ENCODE assay signal across 8 cellular contexts in genomic region chr19:1865172-1866010, GRCh38. TPM values are rescaled to one million over a fixed set of nuclear protein-coding genes. Genes with fewer than 3 reads are reported as not detected.
DNase-seq lines count a peak whose midpoint lies in the region; ATAC-seq and TF ChIP-seq lines count a peak whose summit lies in the region.

No MANE protein-coding gene starts in this region.

- peaks cover 0 to 4% of the 10 kb centered on the region in 2 donors for H3K36me3 Mint-ChIP-seq in activated T-cell treated with anti-CD3 and anti-CD28 coated beads, Interleukin-2, amount 50 U/mL, for 72 hours (ENCODE audit: insufficient read depth in 2 of 2)

- no peak for TF ChIP-seq RAD21 in liver (IDR thresholded peaks at IDR 0.05)

- H3K9me3 Mint-ChIP-seq in activated T-cell treated with anti-CD3 and anti-CD28 coated beads, Interleukin-2, amount 50 U/mL, for 72 hours: no peaks in the 10 kb centered on the region

- no peaks in the 10 kb centered on the region for H3K9me3 ChIP-seq in adipocyte (ENCODE audit: control insufficient read depth, low read length)
- no peaks in the 10 kb centered on the region for H3K9me3 ChIP-seq in liver (ENCODE audit: control insufficient read depth in 4 of 4, low read length in 3 of 4)
- no peaks in the 10 kb centered on the region for H3K9me3 ChIP-seq in thymus (ENCODE audit: control insufficient read depth)

- DNase-seq in activated T-cell treated with anti-CD3 and anti-CD28 coated beads, Interleukin-2, amount 50 U/mL, for 72 hours: no peak
- no peak for DNase-seq in activated T-cell treated with anti-CD3 and anti-CD28 coated beads for 4 hours
- DNase-seq in adipocyte (ENCODE audit: low read depth): no peak
- DNase-seq in NAMALWA (ENCODE audit: low spot score): no peak
- no peak for DNase-seq in T-helper 9 cell
- DNase-seq in activated gamma-delta T cell treated with Interleukin-2 at 50 U/mL for 16 hours: no peak

- H3K27me3 ChIP-seq in adipocyte (replicated peaks; ENCODE audit: control insufficient read depth, insufficient read depth, low read length): no peaks in the 10 kb centered on the region
- H3K27me3 ChIP-seq in liver (ENCODE audit: control insufficient read depth in 4 of 4, insufficient read depth in 4 of 4, low read length in 3 of 4): no peaks in the 10 kb centered on the region
- H3K27me3 ChIP-seq in thymus (ENCODE audit: control insufficient read depth, insufficient read depth): no peaks in the 10 kb centered on the region

- H3K9ac ChIP-seq in adipocyte (ENCODE audit: low read length): peak overlapping the region; percentile 89
- peak overlapping the region in 1 of 2 donors; percentile 81 for H3K9ac ChIP-seq in liver (ENCODE audit: low read depth in 1 of 2, low read length in 2 of 2)

- TF ChIP-seq CTCF in liver (IDR thresholded peaks at IDR 0.05; ENCODE audit: low read depth, low read length, missing input control): no peak

- H3K36me3 ChIP-seq in adipocyte (ENCODE audit: control insufficient read depth, insufficient read depth, low read length, severe bottlenecking) (no peaks in the 10 kb centered on the region), liver (ENCODE audit: control insufficient read depth in 4 of 4, insufficient read depth in 3 of 4, low read depth in 1 of 4, low read length in 3 of 4) (no peaks in the 10 kb centered on the region), thymus (ENCODE audit: control insufficient read depth, insufficient read depth) (peaks cover 6% of the 10 kb centered on the region)

- WGBS in liver: 90% methylated on average over 17 of the region's 17 CpGs
- 96% methylated on average over 17 of the region's 17 CpGs for WGBS in thymus

- H3K4me1 Mint-ChIP-seq in activated T-cell treated with anti-CD3 and anti-CD28 coated beads, Interleukin-2, amount 50 U/mL, for 72 hours (ENCODE audit: low read depth): peaks cover 21% of the 10 kb centered on the region

- peak overlapping the region; percentile 79 to 84 for H3K4me3 Mint-ChIP-seq in activated T-cell treated with anti-CD3 and anti-CD28 coated beads, Interleukin-2, amount 50 U/mL, for 72 hours

- H3K27ac Mint-ChIP-seq in activated T-cell treated with anti-CD3 and anti-CD28 coated beads, Interleukin-2, amount 50 U/mL, for 72 hours: peak overlapping the region; percentile 12

- H3K4me3 ChIP-seq in adipocyte (ENCODE audit: low read length) (peak overlapping the region; percentile 84), liver (ENCODE audit: low read depth in 1 of 3, low read length in 3 of 3) (peak overlapping the region in 1 of 3 donors; percentile 94), thymus (ENCODE audit: low read length) (peak overlapping the region; percentile 80)

- peak overlapping the region; percentile 83 to 96 for H3K27ac ChIP-seq in liver (ENCODE audit: low read depth in 1 of 2, low read length in 2 of 2)
- peak overlapping the region; percentile 80 for H3K27ac ChIP-seq in thymus (ENCODE audit: low read depth)

- no peaks in the 10 kb centered on the region for H3K27me3 Mint-ChIP-seq in activated T-cell treated with anti-CD3 and anti-CD28 coated beads, Interleukin-2, amount 50 U/mL, for 72 hours (ENCODE audit: low read depth)

- peaks cover 15% of the 10 kb centered on the region for H3K4me1 ChIP-seq in adipocyte (ENCODE audit: control insufficient read depth, insufficient read depth, low read length)
- peaks cover 18 to 43% (median 30%) of the 10 kb centered on the region in 4 donors for H3K4me1 ChIP-seq in liver (ENCODE audit: control insufficient read depth in 4 of 4, insufficient read depth in 4 of 4, low read length in 3 of 4)
- H3K4me1 ChIP-seq in thymus (ENCODE audit: control insufficient read depth, insufficient read depth, low read length): peaks cover 15% of the 10 kb centered on the region

- ATAC-seq in activated T-cell treated with anti-CD3 and anti-CD28 coated beads, Interleukin-2, amount 50 U/mL, for 72 hours (replicated peaks in 1 of 2): no peak

TF ChIP-seq in liver, 16 proteins besides CTCF, POLR2A, EP300 and RAD21:
- TF ChIP-seq, protein P1, sequence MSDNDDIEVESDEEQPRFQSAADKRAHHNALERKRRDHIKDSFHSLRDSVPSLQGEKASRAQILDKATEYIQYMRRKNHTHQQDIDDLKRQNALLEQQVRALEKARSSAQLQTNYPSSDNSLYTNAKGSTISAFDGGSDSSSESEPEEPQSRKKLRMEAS (IDR thresholded peaks at IDR 0.05): no peak
- no peak for TF ChIP-seq ATF3 (IDR thresholded peaks at IDR 0.05)
- TF ChIP-seq GABPA (IDR thresholded peaks at IDR 0.05 in 1 of 2, conservative IDR thresholded peaks at IDR 0.05 in 1 of 2): no peak
- no peak for TF ChIP-seq HNF4G (IDR thresholded peaks at IDR 0.05)
- TF ChIP-seq TAF1 (conservative IDR thresholded peaks at IDR 0.05): no peak
- no peak for TF ChIP-seq HNF4A (conservative IDR thresholded peaks at IDR 0.05)
- no peak for TF ChIP-seq JUND (IDR thresholded peaks at IDR 0.05)
- no peak for TF ChIP-seq YY1 (IDR thresholded peaks at IDR 0.05)
- no peak for TF ChIP-seq FOXA2 (IDR thresholded peaks at IDR 0.05)
- TF ChIP-seq EGR1 (IDR thresholded peaks at IDR 0.05; ENCODE audit: low read depth in 2 of 2): no peak
- no peak for TF ChIP-seq SP1 (IDR thresholded peaks at IDR 0.05)
- TF ChIP-seq RXRA (IDR thresholded peaks at IDR 0.05): no peak
- no peak for TF ChIP-seq ZBTB33 (IDR thresholded peaks at IDR 0.05)
- no peak for TF ChIP-seq NR2F2 (IDR thresholded peaks at IDR 0.05)
- no peak for TF ChIP-seq FOXA1 (IDR thresholded peaks at IDR 0.05)
- TF ChIP-seq, protein P2, sequence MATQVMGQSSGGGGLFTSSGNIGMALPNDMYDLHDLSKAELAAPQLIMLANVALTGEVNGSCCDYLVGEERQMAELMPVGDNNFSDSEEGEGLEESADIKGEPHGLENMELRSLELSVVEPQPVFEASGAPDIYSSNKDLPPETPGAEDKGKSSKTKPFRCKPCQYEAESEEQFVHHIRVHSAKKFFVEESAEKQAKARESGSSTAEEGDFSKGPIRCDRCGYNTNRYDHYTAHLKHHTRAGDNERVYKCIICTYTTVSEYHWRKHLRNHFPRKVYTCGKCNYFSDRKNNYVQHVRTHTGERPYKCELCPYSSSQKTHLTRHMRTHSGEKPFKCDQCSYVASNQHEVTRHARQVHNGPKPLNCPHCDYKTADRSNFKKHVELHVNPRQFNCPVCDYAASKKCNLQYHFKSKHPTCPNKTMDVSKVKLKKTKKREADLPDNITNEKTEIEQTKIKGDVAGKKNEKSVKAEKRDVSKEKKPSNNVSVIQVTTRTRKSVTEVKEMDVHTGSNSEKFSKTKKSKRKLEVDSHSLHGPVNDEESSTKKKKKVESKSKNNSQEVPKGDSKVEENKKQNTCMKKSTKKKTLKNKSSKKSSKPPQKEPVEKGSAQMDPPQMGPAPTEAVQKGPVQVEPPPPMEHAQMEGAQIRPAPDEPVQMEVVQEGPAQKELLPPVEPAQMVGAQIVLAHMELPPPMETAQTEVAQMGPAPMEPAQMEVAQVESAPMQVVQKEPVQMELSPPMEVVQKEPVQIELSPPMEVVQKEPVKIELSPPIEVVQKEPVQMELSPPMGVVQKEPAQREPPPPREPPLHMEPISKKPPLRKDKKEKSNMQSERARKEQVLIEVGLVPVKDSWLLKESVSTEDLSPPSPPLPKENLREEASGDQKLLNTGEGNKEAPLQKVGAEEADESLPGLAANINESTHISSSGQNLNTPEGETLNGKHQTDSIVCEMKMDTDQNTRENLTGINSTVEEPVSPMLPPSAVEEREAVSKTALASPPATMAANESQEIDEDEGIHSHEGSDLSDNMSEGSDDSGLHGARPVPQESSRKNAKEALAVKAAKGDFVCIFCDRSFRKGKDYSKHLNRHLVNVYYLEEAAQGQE (IDR thresholded peaks at IDR 0.05): no peak

RNA-seq across cellular contexts. Expression of gene KLF16, which starts 2.0 kb away (rescaled TPM):
- 10 to 100 TPM; 26.4 to 27.5 TPM for total RNA-seq in activated T-cell treated with anti-CD3 and anti-CD28 coated beads, Interleukin-2, amount 50 U/mL, for 72 hours
- 1 to 10 TPM; 4.4 to 7.6 TPM for total RNA-seq in liver
- polyA plus RNA-seq in liver (10 to 100 TPM in 1 of 2 donors, 1 to 10 TPM in 1; 1.2 to 14.8 TPM), thymus (8.4 TPM)

RNA-seq across cellular contexts. Expression of gene REXO1, which starts 17.1 kb away (rescaled TPM):
- 10 to 100 TPM; 41.4 to 46.5 TPM for total RNA-seq in activated T-cell treated with anti-CD3 and anti-CD28 coated beads, Interleukin-2, amount 50 U/mL, for 72 hours
- 10 to 100 TPM in 1 of 2 donors, 1 to 10 TPM in 1; 8.3 to 11.5 TPM for total RNA-seq in liver
- 10 to 100 TPM in 1 of 2 donors, 1 to 10 TPM in 1; 2.0 to 10.0 TPM for polyA plus RNA-seq in liver
- 28.7 TPM for polyA plus RNA-seq in thymus

RNA-seq across cellular contexts. Expression of gene ABHD17A, which starts 19.9 kb away (rescaled TPM):
- total RNA-seq in activated T-cell treated with anti-CD3 and anti-CD28 coated beads, Interleukin-2, amount 50 U/mL, for 72 hours: 10 to 100 TPM; 84.2 to 92.1 TPM
- 10 to 100 TPM; 25.4 to 28.6 TPM for total RNA-seq in liver
- 10 to 100 TPM in 1 of 2 donors, 1 to 10 TPM in 1; 8.1 to 30.2 TPM for polyA plus RNA-seq in liver
- polyA plus RNA-seq in thymus: 90.4 TPM

RNA-seq across cellular contexts. Expression of gene ADAT3, which starts 39.8 kb away (rescaled TPM):
- 1 to 10 TPM; 4.2 to 4.5 TPM for total RNA-seq in activated T-cell treated with anti-CD3 and anti-CD28 coated beads, Interleukin-2, amount 50 U/mL, for 72 hours
- 1 to 10 TPM; 1.3 to 3.3 TPM for total RNA-seq in liver
- polyA plus RNA-seq in liver (1 to 10 TPM; 1.4 to 2.8 TPM), thymus (4.5 TPM)

RNA-seq across cellular contexts. Expression of gene SCAMP4, which starts 39.8 kb away (rescaled TPM):
- 10 to 100 TPM; 36.5 to 42.6 TPM for total RNA-seq in activated T-cell treated with anti-CD3 and anti-CD28 coated beads, Interleukin-2, amount 50 U/mL, for 72 hours
- total RNA-seq in liver: 10 to 100 TPM; 16.4 to 16.8 TPM
- polyA plus RNA-seq in liver (10 to 100 TPM; 13.0 to 22.1 TPM), thymus (21.9 TPM)
